Comparison of ENCODE assay signal across 16 cellular contexts in the genomic region with DNA sequence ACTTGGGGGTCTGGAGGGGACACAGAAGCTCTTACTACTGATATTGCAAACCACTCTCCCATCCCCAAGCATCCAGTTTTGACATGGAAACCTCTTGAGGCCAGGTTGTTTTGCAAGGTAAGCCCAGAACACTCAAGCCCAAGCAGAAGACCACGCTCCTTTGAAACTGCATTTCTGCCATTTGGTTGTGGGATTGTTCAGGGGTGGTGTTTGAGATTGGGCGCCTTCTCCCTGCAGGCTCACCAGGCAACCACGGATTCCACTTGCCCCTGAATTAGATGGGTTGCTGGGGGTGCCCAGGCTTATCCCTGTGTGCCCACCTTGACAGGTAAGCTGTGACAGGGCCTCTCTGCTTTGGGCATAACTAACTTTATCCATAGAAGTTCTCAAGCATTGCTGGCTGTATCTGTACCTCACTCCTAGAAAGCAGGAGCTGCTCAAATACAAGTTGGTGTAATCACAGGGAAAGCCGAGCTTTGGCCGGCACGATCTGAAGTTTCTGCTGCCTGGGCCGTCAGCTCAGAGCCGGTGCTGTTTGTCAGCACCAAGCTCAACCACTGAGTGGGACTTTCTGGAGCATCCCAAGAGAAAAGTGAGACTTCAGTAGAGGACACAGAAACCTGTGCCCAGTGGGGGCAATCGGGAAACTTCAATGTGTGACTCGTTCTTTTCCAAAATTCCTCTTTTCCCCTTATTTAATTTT.
DNase-seq lines count a peak whose midpoint lies in the region; ATAC-seq and TF ChIP-seq lines count a peak whose summit lies in the region.
"Had no signal": no experiment of that assay in that cellular context is flagged by ENCODE, and none has a peak within 500 bp of the region (broad histone marks: within the 10 kb centered on the region; RNA-seq: fewer than 3 reads in every experiment).

No MANE protein-coding gene starts in this region.

- H3K4me1 ChIP-seq in liver (ENCODE audit: control insufficient read depth in 4 of 4, insufficient read depth in 4 of 4, low read length in 3 of 4), result peaks cover 5 to 27% (median 16%) of the 10 kb centered on the region in 4 donors

- no peaks in the 10 kb centered on the region for H3K36me3 Mint-ChIP-seq in brain

- no peak overlapping the region for H3K27ac ChIP-seq in liver (ENCODE audit: low read depth in 1 of 2, low read length in 2 of 2)
- peak overlapping the region; percentile 99 for H3K27ac ChIP-seq in substantia nigra (ENCODE audit: low read depth, low read length, poor library complexity, severe bottlenecking)

- H3K4me3 ChIP-seq in liver (ENCODE audit: low read depth in 1 of 3, low read length in 3 of 3), result no peak overlapping the region
- H3K4me3 ChIP-seq: K562 had no signal

- H3K4me3 Mint-ChIP-seq in brain, result peak overlapping the region in 2 of 5 experiments; percentile 33 to 39
- H3K4me3 Mint-ChIP-seq: CD8-positive, alpha-beta memory T cell had no signal

- H3K9me3 ChIP-seq in liver (ENCODE audit: control insufficient read depth in 4 of 4, low read length in 3 of 4), result no peaks in the 10 kb centered on the region

- H3K27ac Mint-ChIP-seq in brain, result peak overlapping the region in 4 of 5 experiments; percentile 49 to 86 (median 84)
- H3K27ac Mint-ChIP-seq: CD8-positive, alpha-beta memory T cell had no signal

- WGBS in liver, result 62% methylated on average over 10 of the region's 10 CpGs

- DNase-seq in ecto neural progenitor cell (ENCODE audit: low spot score) (peak; percentile 29), substantia nigra (lab: John Stamatoyannopoulos, UW) (peak in 24 of 49 donors; percentile 22 to 68 (median 32)), NCI-H1048 (lab: John Stamatoyannopoulos, UW) (no peak), erythroblast (lab: John Stamatoyannopoulos, UW) (no peak)
- DNase-seq: CD8-positive, alpha-beta memory T cell; NCI-H187; NCI-H2107; NCI-H510A; NCI-H748 treated with DMSO at 0.1 percent for 48 hours; OCI-M1; Right ventricle myocardium superior had no signal

- peaks cover 6% of the 10 kb centered on the region for H3K27me3 Mint-ChIP-seq in brain

- H3K9ac ChIP-seq in liver (ENCODE audit: low read depth in 1 of 2, low read length in 2 of 2), result no peak overlapping the region

- TF ChIP-seq POLR2A in erythroblast (IDR thresholded peaks at IDR 0.05; ENCODE audit: low read length), result no peak

- no peaks in the 10 kb centered on the region for H3K36me3 ChIP-seq in liver (ENCODE audit: control insufficient read depth in 4 of 4, insufficient read depth in 3 of 4, low read depth in 1 of 4, low read length in 3 of 4)

- H3K9me3 Mint-ChIP-seq in brain, result peaks cover 0 to 15% (median 12%) of the 10 kb centered on the region in 5 experiments
- H3K9me3 Mint-ChIP-seq: CD8-positive, alpha-beta memory T cell had no signal

- no peaks in the 10 kb centered on the region for H3K27me3 ChIP-seq in liver (ENCODE audit: control insufficient read depth in 4 of 4, insufficient read depth in 4 of 4, low read length in 3 of 4)

- no peak for ATAC-seq in GM21576 (IDR thresholded peaks at IDR 0.05; ENCODE audit: unreplicated experiment)
- ATAC-seq in esophagus mucosa, result no peak
- ATAC-seq: K562 had no signal

- TF ChIP-seq RAD21 in liver (IDR thresholded peaks at IDR 0.05), result peak in 1 of 2 donors; percentile 38

- peaks cover 42% of the 10 kb centered on the region for H3K4me1 Mint-ChIP-seq in brain

- TF ChIP-seq CTCF in brain (conservative IDR thresholded peaks at IDR 0.05), result no peak
- no peak for TF ChIP-seq CTCF in liver (IDR thresholded peaks at IDR 0.05; ENCODE audit: low read depth, low read length, missing input control)

TF ChIP-seq in liver, 16 proteins besides CTCF, POLR2A, EP300 and RAD21:
- TF ChIP-seq, protein P1, sequence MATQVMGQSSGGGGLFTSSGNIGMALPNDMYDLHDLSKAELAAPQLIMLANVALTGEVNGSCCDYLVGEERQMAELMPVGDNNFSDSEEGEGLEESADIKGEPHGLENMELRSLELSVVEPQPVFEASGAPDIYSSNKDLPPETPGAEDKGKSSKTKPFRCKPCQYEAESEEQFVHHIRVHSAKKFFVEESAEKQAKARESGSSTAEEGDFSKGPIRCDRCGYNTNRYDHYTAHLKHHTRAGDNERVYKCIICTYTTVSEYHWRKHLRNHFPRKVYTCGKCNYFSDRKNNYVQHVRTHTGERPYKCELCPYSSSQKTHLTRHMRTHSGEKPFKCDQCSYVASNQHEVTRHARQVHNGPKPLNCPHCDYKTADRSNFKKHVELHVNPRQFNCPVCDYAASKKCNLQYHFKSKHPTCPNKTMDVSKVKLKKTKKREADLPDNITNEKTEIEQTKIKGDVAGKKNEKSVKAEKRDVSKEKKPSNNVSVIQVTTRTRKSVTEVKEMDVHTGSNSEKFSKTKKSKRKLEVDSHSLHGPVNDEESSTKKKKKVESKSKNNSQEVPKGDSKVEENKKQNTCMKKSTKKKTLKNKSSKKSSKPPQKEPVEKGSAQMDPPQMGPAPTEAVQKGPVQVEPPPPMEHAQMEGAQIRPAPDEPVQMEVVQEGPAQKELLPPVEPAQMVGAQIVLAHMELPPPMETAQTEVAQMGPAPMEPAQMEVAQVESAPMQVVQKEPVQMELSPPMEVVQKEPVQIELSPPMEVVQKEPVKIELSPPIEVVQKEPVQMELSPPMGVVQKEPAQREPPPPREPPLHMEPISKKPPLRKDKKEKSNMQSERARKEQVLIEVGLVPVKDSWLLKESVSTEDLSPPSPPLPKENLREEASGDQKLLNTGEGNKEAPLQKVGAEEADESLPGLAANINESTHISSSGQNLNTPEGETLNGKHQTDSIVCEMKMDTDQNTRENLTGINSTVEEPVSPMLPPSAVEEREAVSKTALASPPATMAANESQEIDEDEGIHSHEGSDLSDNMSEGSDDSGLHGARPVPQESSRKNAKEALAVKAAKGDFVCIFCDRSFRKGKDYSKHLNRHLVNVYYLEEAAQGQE (IDR thresholded peaks at IDR 0.05), result no peak
- TF ChIP-seq HNF4A (conservative IDR thresholded peaks at IDR 0.05) (peak; percentile 8 to 17), FOXA2 (IDR thresholded peaks at IDR 0.05) (no peak), RXRA (IDR thresholded peaks at IDR 0.05) (peak in 1 of 2 donors; percentile 20), FOXA1 (IDR thresholded peaks at IDR 0.05) (no peak), JUND (IDR thresholded peaks at IDR 0.05) (no peak), NR2F2 (IDR thresholded peaks at IDR 0.05) (no peak)
- TF ChIP-seq, protein P2, sequence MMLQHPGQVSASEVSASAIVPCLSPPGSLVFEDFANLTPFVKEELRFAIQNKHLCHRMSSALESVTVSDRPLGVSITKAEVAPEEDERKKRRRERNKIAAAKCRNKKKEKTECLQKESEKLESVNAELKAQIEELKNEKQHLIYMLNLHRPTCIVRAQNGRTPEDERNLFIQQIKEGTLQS (IDR thresholded peaks at IDR 0.05), result no peak
